In the genomic region with DNA sequence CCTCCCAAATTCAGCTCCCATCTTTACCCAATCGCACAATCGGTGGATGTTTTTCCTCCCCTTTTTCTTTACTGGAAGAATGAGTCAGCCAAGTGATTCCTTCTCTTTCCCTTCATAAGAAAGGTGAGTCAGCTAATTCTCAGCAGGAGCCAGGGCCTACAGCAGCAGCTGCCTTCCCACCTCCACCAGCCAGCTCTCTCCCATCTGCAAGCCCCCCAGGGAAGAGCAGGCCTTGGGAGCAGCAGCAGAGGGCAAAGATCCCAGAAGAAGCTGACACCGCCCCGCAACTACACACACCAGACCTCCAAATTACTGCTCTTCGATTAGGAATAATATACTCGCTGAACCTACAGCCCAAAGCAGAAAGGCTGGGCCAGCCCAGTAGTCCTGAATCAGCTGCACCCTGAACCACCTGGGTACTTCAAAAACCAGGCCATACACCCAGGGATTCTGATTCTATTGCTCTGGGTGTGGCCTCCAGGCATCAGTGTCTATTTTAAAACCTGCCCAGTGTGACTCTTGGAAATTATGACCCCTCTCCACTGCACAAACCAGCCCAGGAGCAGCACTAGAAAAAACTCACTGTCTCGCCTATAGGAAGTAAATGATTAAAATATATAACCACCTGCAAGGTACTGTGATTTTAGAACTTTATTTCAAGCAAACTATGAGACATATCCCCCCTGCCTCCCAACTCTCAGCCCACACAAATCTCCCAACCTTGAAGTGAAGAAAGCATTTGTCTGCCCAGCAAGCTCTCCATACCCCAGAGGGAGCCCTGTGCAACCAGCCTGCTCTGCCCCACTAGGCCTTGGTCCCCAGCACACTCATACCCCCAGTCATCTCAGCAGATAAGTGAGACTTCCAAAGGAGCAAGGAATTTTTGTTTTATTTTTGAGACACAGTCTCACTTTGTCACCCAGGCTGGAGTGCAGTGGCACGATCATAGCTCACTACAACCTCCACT, we compare ENCODE assay signal across 9 cellular contexts. TPM values are rescaled to one million over a fixed set of nuclear protein-coding genes. Genes with fewer than 3 reads are reported as not detected.
A peak's percentile ranks its signal among the peaks of the same experiment; 100 is the strongest.
DNase-seq lines count a peak whose midpoint lies in the region; ATAC-seq and TF ChIP-seq lines count a peak whose summit lies in the region.
"Had no signal": no experiment of that assay in that cellular context is flagged by ENCODE, and none has a peak within 500 bp of the region (broad histone marks: within the 10 kb centered on the region; RNA-seq: fewer than 3 reads in every experiment).

No MANE protein-coding gene starts in this region.

- no peaks in the 10 kb centered on the region for H4K20me1 ChIP-seq in HCT116 (ENCODE audit: insufficient read depth)

- peak overlapping the region; percentile 91 for H3K27ac ChIP-seq in HCT116 (ENCODE audit: low read depth, low read length)

- DNase-seq in A172 (ENCODE audit: low spot score) (peak; percentile 86), HCT116 (ENCODE audit: low read depth, low spot score) (peak; percentile 68), amniotic stem cell (lab: John Stamatoyannopoulos, UW) (peak; percentile 33), iris pigment epithelial cell (ENCODE audit: low read depth) (peak; percentile 83)
- DNase-seq: sigmoid colon had no signal

- H3K9me3 ChIP-seq in HCT116 (ENCODE audit: control insufficient read depth in 1 of 2, insufficient read depth in 1 of 2, low read depth in 1 of 2, low read length in 2 of 2) = no peaks in the 10 kb centered on the region
- H3K9me3 ChIP-seq: sigmoid colon had no signal

- peaks cover 58% of the 10 kb centered on the region for H3K79me2 ChIP-seq in HCT116 (ENCODE audit: insufficient read depth, low read length)

- H3K4me1 ChIP-seq in HCT116 (ENCODE audit: control insufficient read depth in 1 of 2, insufficient read depth in 2 of 2, low read length in 2 of 2) = peaks cover 31 to 43% of the 10 kb centered on the region in 2 experiments

- no peak overlapping the region for H2AFZ ChIP-seq in HCT116 (ENCODE audit: low read depth, low read length, poor library complexity, severe bottlenecking)

- CTCF ChIA-PET in HCT116 (lab: Charles Lee) = interaction anchor here (0.6 to 1.8 kb wide), 3 partner anchors 85 to 113 kb away, joined by 4 to 7 read pairs (median 4); no protein-coding TSS in a partner anchor

- TF ChIP-seq CTCF in HCT116 (IDR thresholded peaks at IDR 0.05 in 2 of 3, conservative IDR thresholded peaks at IDR 0.05 in 1 of 3; ENCODE audit: borderline replicate concordance in 1 of 3, insufficient read depth in 1 of 3, low read depth in 2 of 3, low read length in 2 of 3) = no peak

- intact Hi-C loops in HCT116 (cut with micrococcal nuclease) = no loop called here

- BruUV-seq in HCT116 (replicated peaks; lab: Mats Ljungman, UMichigan) = no TSS peak

- TF ChIP-seq POLR2A in HCT116 (IDR thresholded peaks at IDR 0.05; ENCODE audit: borderline replicate concordance, extremely low read depth, insufficient read depth, insufficient read length) = no peak

- H3K4me3 ChIP-seq in HCT116 (replicated peaks in 1 of 2; ENCODE audit: low read depth in 1 of 2, low read length in 2 of 2) = peak overlapping the region; percentile 24 to 45
- H3K4me3 ChIP-seq: sigmoid colon had no signal

- H3K36me3 ChIP-seq in HCT116 (ENCODE audit: control insufficient read depth in 1 of 2, insufficient read depth in 2 of 2, low read length in 2 of 2) = no peaks in the 10 kb centered on the region
- H3K36me3 ChIP-seq: sigmoid colon had no signal

- RAD21 ChIA-PET in HCT116 (lab: Charles Lee; ENCODE audit: low non-redundant PET in 1 of 2, low total read pairs in 2 of 2, uncharacterized antibody in 2 of 2, unreplicated experiment in 2 of 2) = no interaction called here

- ATAC-seq in HCT116 (peak; percentile 86), HG03039 (IDR thresholded peaks at IDR 0.05; ENCODE audit: unreplicated experiment) (no peak), GM21447 (IDR thresholded peaks at IDR 0.05; ENCODE audit: unreplicated experiment) (no peak), HG03095 (IDR thresholded peaks at IDR 0.05; ENCODE audit: unreplicated experiment) (no peak), HG03135 (IDR thresholded peaks at IDR 0.05; ENCODE audit: unreplicated experiment) (no peak)

- POLR2A ChIA-PET in HCT116 (lab: Charles Lee) = no interaction called here

- no peaks in the 10 kb centered on the region for H3K27me3 ChIP-seq in HCT116 (ENCODE audit: insufficient read depth, low read length)
- H3K27me3 ChIP-seq: sigmoid colon had no signal

- 0 out of 2 replicates have a peak, but pooled peaks have one; percentile 3 for TF ChIP-seq RAD21 in HCT116 (IDR thresholded peaks at IDR 0.05; ENCODE audit: low read depth)

- H3K9me2 ChIP-seq in HCT116 (ENCODE audit: insufficient read depth) = no peaks in the 10 kb centered on the region

- peak overlapping the region; percentile 64 for H3K9ac ChIP-seq in HCT116 (ENCODE audit: low read length)

- peak overlapping the region; percentile 80 for H3K4me2 ChIP-seq in HCT116 (ENCODE audit: low read length)

TF ChIP-seq in HCT116, 20 proteins besides CTCF, POLR2A, EP300 and RAD21 (continues in another document):
- TF ChIP-seq, protein P1, sequence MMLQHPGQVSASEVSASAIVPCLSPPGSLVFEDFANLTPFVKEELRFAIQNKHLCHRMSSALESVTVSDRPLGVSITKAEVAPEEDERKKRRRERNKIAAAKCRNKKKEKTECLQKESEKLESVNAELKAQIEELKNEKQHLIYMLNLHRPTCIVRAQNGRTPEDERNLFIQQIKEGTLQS (IDR thresholded peaks at IDR 0.05) = no peak
- TF ChIP-seq ZFX (IDR thresholded peaks at IDR 0.05) (peak; percentile 36; the same call in 1 of the 2 replicates), CBX3 (IDR thresholded peaks at IDR 0.05; ENCODE audit: low read depth) (peak; percentile 78; the same call in 1 of the 2 replicates), ZNF274 (IDR thresholded peaks at IDR 0.05; ENCODE audit: low read depth, low read length) (no peak), YY1 (IDR thresholded peaks at IDR 0.05; ENCODE audit: extremely low read depth, insufficient replicate concordance, low read depth, low read length) (peak; percentile 40), FOSL1 (IDR thresholded peaks at IDR 0.05; ENCODE audit: low read depth) (peak; percentile 88), TCF7L2 (IDR thresholded peaks at IDR 0.05; ENCODE audit: borderline replicate concordance, extremely low read depth, insufficient read depth, insufficient read length) (no peak), EZH2 (IDR thresholded peaks at IDR 0.05) (no peak), SP1 (IDR thresholded peaks at IDR 0.05; ENCODE audit: low read depth) (peak; percentile 76), POLR2AphosphoS5 (IDR thresholded peaks at IDR 0.05; ENCODE audit: low read depth, low read length) (peak; percentile 22; the same call in 1 of the 2 replicates), ELF1 (IDR thresholded peaks at IDR 0.05; ENCODE audit: borderline replicate concordance, low read depth) (no peak), JUND (IDR thresholded peaks at IDR 0.05) (peak; percentile 87)
- TF ChIP-seq, protein P2, sequence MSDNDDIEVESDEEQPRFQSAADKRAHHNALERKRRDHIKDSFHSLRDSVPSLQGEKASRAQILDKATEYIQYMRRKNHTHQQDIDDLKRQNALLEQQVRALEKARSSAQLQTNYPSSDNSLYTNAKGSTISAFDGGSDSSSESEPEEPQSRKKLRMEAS (IDR thresholded peaks at IDR 0.05) = peak; percentile 28; the same call in 1 of the 2 replicates
- TF ChIP-seq, protein P3, sequence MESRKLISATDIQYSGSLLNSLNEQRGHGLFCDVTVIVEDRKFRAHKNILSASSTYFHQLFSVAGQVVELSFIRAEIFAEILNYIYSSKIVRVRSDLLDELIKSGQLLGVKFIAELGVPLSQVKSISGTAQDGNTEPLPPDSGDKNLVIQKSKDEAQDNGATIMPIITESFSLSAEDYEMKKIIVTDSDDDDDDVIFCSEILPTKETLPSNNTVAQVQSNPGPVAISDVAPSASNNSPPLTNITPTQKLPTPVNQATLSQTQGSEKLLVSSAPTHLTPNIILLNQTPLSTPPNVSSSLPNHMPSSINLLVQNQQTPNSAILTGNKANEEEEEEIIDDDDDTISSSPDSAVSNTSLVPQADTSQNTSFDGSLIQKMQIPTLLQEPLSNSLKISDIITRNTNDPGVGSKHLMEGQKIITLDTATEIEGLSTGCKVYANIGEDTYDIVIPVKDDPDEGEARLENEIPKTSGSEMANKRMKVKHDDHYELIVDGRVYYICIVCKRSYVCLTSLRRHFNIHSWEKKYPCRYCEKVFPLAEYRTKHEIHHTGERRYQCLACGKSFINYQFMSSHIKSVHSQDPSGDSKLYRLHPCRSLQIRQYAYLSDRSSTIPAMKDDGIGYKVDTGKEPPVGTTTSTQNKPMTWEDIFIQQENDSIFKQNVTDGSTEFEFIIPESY (IDR thresholded peaks at IDR 0.05; ENCODE audit: extremely low read depth, insufficient replicate concordance, low read length) = no peak
- TF ChIP-seq, protein P4, sequence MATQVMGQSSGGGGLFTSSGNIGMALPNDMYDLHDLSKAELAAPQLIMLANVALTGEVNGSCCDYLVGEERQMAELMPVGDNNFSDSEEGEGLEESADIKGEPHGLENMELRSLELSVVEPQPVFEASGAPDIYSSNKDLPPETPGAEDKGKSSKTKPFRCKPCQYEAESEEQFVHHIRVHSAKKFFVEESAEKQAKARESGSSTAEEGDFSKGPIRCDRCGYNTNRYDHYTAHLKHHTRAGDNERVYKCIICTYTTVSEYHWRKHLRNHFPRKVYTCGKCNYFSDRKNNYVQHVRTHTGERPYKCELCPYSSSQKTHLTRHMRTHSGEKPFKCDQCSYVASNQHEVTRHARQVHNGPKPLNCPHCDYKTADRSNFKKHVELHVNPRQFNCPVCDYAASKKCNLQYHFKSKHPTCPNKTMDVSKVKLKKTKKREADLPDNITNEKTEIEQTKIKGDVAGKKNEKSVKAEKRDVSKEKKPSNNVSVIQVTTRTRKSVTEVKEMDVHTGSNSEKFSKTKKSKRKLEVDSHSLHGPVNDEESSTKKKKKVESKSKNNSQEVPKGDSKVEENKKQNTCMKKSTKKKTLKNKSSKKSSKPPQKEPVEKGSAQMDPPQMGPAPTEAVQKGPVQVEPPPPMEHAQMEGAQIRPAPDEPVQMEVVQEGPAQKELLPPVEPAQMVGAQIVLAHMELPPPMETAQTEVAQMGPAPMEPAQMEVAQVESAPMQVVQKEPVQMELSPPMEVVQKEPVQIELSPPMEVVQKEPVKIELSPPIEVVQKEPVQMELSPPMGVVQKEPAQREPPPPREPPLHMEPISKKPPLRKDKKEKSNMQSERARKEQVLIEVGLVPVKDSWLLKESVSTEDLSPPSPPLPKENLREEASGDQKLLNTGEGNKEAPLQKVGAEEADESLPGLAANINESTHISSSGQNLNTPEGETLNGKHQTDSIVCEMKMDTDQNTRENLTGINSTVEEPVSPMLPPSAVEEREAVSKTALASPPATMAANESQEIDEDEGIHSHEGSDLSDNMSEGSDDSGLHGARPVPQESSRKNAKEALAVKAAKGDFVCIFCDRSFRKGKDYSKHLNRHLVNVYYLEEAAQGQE (IDR thresholded peaks at IDR 0.05; ENCODE audit: low read depth) = no peak

RNA-seq across cellular contexts. Expression of a gene that starts 7.3 kb away (rescaled TPM):
- total RNA-seq in A172 (2014; rRNA removed; shearing (Covaris generic)) = 17.5 and 33.4 TPM in 2 replicates
- 10.0 TPM for total RNA-seq in HCT116 (2021; ENCODE audit: unreplicated experiment)
- 4.8 and 8.0 TPM in 2 replicates for polyA plus RNA-seq in HCT116 (2012)

RNA-seq across cellular contexts. Expression of a gene that starts 48.6 kb away (rescaled TPM):
- total RNA-seq in A172 (2014; rRNA removed; shearing (Covaris generic)) = 52.2 and 58.8 TPM in 2 replicates
- total RNA-seq in HCT116 (2021; ENCODE audit: unreplicated experiment) = 20.8 TPM
- 21.0 and 27.0 TPM in 2 replicates for polyA plus RNA-seq in HCT116 (2012)

Comparison
In these comparisons a context has a peak if more than half of its experiments do, and no peak if none do; other contexts are left out.
1. DNase-seq: peak in every context shown above with its lines; median percentile 86 in A172; 83 in iris pigment epithelial cell; 68 in HCT116; 33 in amniotic stem cell.